In genomic region chr11:38138972-38139371, GRCh38 we compare ENCODE assay signal across 3 cellular contexts.
"Had no signal": no experiment of that assay in that cellular context is flagged by ENCODE, and none has a peak within 500 bp of the region (broad histone marks: within the 10 kb centered on the region; RNA-seq: fewer than 3 reads in every experiment).

No MANE protein-coding gene starts in this region.

- DNase-seq: GDM1, GF-D8 had no signal

- H3K4me3 ChIP-seq: GM12878 had no signal

- ATAC-seq: GM12878 had no signal
